14 cellular contexts compared by ENCODE assay signal in genomic region chr2:11187083-11187619, GRCh38. TPM values are rescaled to one million over a fixed set of nuclear protein-coding genes. Genes with fewer than 3 reads are reported as not detected.
A peak's percentile ranks its signal among the peaks of the same experiment; 100 is the strongest.
DNase-seq lines count a peak whose midpoint lies in the region; ATAC-seq and TF ChIP-seq lines count a peak whose summit lies in the region.
"Had no signal": no experiment of that assay in that cellular context is flagged by ENCODE, and none has a peak within 500 bp of the region (broad histone marks: within the 10 kb centered on the region; RNA-seq: fewer than 3 reads in every experiment).

No MANE protein-coding gene starts in this region.

- H3K4ac ChIP-seq in H9 (ENCODE audit: low read depth, low read length), result no peak overlapping the region

- H3K9me3 Mint-ChIP-seq in H9 (no peaks in the 10 kb centered on the region), mesothelial cell of epicardium (no peaks in the 10 kb centered on the region)
- H3K9me3 Mint-ChIP-seq: GM23338; stimulated activated memory B cell treated with anti-CD40 and anti-IgM and Interleukin-4, amounts not matched to agents 10 μg/mL and 1 μg/mL and 100 μg/mL, for 72 hours had no signal

- H3K9ac ChIP-seq in PC-3 (ENCODE audit: low read length), result no peak overlapping the region
- H3K9ac ChIP-seq in H9 (ENCODE audit: extremely low read depth, insufficient read length, low read length), result no peak overlapping the region

- no peak overlapping the region for H2BK5ac ChIP-seq in H9 (ENCODE audit: insufficient read length, low read length)

- no peaks in the 10 kb centered on the region for H3K4me1 Mint-ChIP-seq in H9
- no peaks in the 10 kb centered on the region for H3K4me1 Mint-ChIP-seq in mesothelial cell of epicardium
- H3K4me1 Mint-ChIP-seq: GM23338; stimulated activated memory B cell treated with anti-CD40 and anti-IgM and Interleukin-4, amounts not matched to agents 10 μg/mL and 1 μg/mL and 100 μg/mL, for 72 hours had no signal

- H3K27ac ChIP-seq in PC-3 (ENCODE audit: low read length) (no peak overlapping the region), osteoblast (ENCODE audit: low read depth, low read length) (peak overlapping the region; percentile 5), H9 (ENCODE audit: insufficient read length, low read depth, low read length) (no peak overlapping the region)
- H3K27ac ChIP-seq: pancreas had no signal

- H3K9me3 ChIP-seq in PC-3 (ENCODE audit: low read length), result no peaks in the 10 kb centered on the region
- no peaks in the 10 kb centered on the region for H3K9me3 ChIP-seq in osteoblast (ENCODE audit: low read depth, low read length)
- no peaks in the 10 kb centered on the region for H3K9me3 ChIP-seq in H9 (ENCODE audit: control insufficient read depth, low read depth, low read length)
- H3K9me3 ChIP-seq: pancreas had no signal

- no peak overlapping the region for H2BK12ac ChIP-seq in H9 (ENCODE audit: insufficient read length, low read depth, low read length)

- BruUV-seq in PC-3 (replicated peaks; lab: Mats Ljungman, UMichigan), result no TSS peak

- no peak overlapping the region for H3K27ac Mint-ChIP-seq in H9
- no peak overlapping the region for H3K27ac Mint-ChIP-seq in mesothelial cell of epicardium
- H3K27ac Mint-ChIP-seq: GM23338; stimulated activated memory B cell treated with anti-CD40 and anti-IgM and Interleukin-4, amounts not matched to agents 10 μg/mL and 1 μg/mL and 100 μg/mL, for 72 hours had no signal

- no peaks in the 10 kb centered on the region for H3K27me3 ChIP-seq in PC-3 (ENCODE audit: low read length)
- H3K27me3 ChIP-seq in osteoblast (ENCODE audit: insufficient read depth, low read length), result no peaks in the 10 kb centered on the region
- H3K27me3 ChIP-seq in H9 (ENCODE audit: insufficient read depth, low read length), result no peaks in the 10 kb centered on the region
- H3K27me3 ChIP-seq: pancreas had no signal

- H3K56ac ChIP-seq in H9 (ENCODE audit: insufficient read length, low read depth, low read length), result no peak overlapping the region

- H3K27me3 Mint-ChIP-seq in H9 (ENCODE audit: low read depth) (no peaks in the 10 kb centered on the region), mesothelial cell of epicardium (ENCODE audit: low read depth) (no peaks in the 10 kb centered on the region)
- H3K27me3 Mint-ChIP-seq: stimulated activated memory B cell treated with anti-CD40 and anti-IgM and Interleukin-4, amounts not matched to agents 10 μg/mL and 1 μg/mL and 100 μg/mL, for 72 hours had no signal

- TF ChIP-seq CTCF in PC-3 (conservative IDR thresholded peaks at IDR 0.05; ENCODE audit: low read depth, low read length), result no peak
- no peak for TF ChIP-seq CTCF in osteoblast (IDR thresholded peaks at IDR 0.05; ENCODE audit: extremely low read depth, low read depth, low read length)
- no peak for TF ChIP-seq CTCF in H9 (conservative IDR thresholded peaks at IDR 0.05)
- no peak for TF ChIP-seq CTCF in mesothelial cell of epicardium (IDR thresholded peaks at IDR 0.05; ENCODE audit: unreplicated experiment)
- TF ChIP-seq CTCF in omental fat pad (IDR thresholded peaks at IDR 0.05), result no peak

- no peak overlapping the region for H3K14ac ChIP-seq in H9 (ENCODE audit: insufficient read depth, low read length)

- no peaks in the 10 kb centered on the region for H3K9me2 ChIP-seq in PC-3 (replicated peaks; ENCODE audit: low read length)

- no peaks in the 10 kb centered on the region for H3K79me1 ChIP-seq in H9 (ENCODE audit: insufficient read depth, low read depth, low read length, poor library complexity, severe bottlenecking)

- intact Hi-C loops in PC-3 (cut with micrococcal nuclease), result no loop called here

- CTCF ChIA-PET in PC-3 (lab: Charles Lee), result no interaction called here

- no peaks in the 10 kb centered on the region for H3K23me2 ChIP-seq in H9 (ENCODE audit: insufficient read length, low read depth, low read length, poor library complexity, severe bottlenecking)

- no peak overlapping the region for H3K4me3 ChIP-seq in PC-3 (ENCODE audit: low read length)
- no peak overlapping the region for H3K4me3 ChIP-seq in osteoblast (ENCODE audit: insufficient read depth, low read length)
- H3K4me3 ChIP-seq: GM23338, lung, pancreas had no signal

- H4K20me1 ChIP-seq in PC-3 (ENCODE audit: low read length), result no peaks in the 10 kb centered on the region; the same call in 1 of the 2 replicates
- no peaks in the 10 kb centered on the region for H4K20me1 ChIP-seq in osteoblast (ENCODE audit: insufficient read depth, low read length)
- H4K20me1 ChIP-seq in H9 (ENCODE audit: control insufficient read depth, insufficient read depth, insufficient read length), result no peaks in the 10 kb centered on the region

- H4K5ac ChIP-seq in H9 (ENCODE audit: insufficient read length, low read depth, low read length), result no peak overlapping the region

- H3K36me3 ChIP-seq in PC-3 (ENCODE audit: low read depth, low read length) (peaks cover 29% of the 10 kb centered on the region), osteoblast (ENCODE audit: insufficient read depth, low read length) (peaks cover 35% of the 10 kb centered on the region)

- H2AK5ac ChIP-seq in H9 (ENCODE audit: insufficient read length, low read length), result no peak overlapping the region

- no peak overlapping the region for H4K8ac ChIP-seq in H9 (replicated peaks; ENCODE audit: insufficient read length, low read depth, low read length)

- no peak overlapping the region for H3K18ac ChIP-seq in H9 (ENCODE audit: insufficient read length, low read depth, low read length)

- no peak overlapping the region for H3K23ac ChIP-seq in H9 (ENCODE audit: insufficient read length, low read depth, low read length)

- H2BK120ac ChIP-seq in H9 (ENCODE audit: low read depth, low read length, poor library complexity, severe bottlenecking), result no peak overlapping the region

- no peak overlapping the region for H2BK15ac ChIP-seq in H9 (ENCODE audit: low read depth, low read length)

- in situ Hi-C loops in Caki2 (cut with HindIII; ENCODE audit: low pct_unique_long_range_greater_than_20kb, low sequenced_read_pairs), result no loop called here

- no peak overlapping the region for H2BK20ac ChIP-seq in H9 (ENCODE audit: low read depth, low read length, poor library complexity, severe bottlenecking)

- H3K4me2 ChIP-seq in PC-3 (ENCODE audit: low read length), result no peak overlapping the region
- no peak overlapping the region for H3K4me2 ChIP-seq in osteoblast (ENCODE audit: insufficient read depth, low read length)
- no peak overlapping the region for H3K4me2 ChIP-seq in H9 (ENCODE audit: insufficient read depth, insufficient read length, low read length)
- H3K4me2 ChIP-seq: GM23338 had no signal

- H3F3A ChIP-seq in PC-3 (ENCODE audit: low read length, unreplicated experiment), result no peaks in the 10 kb centered on the region

- H3T11ph ChIP-seq in H9 (ENCODE audit: low read length), result no peak overlapping the region

- H2AFZ ChIP-seq in PC-3 (ENCODE audit: low read length) (no peak overlapping the region), osteoblast (ENCODE audit: low read length) (no peak overlapping the region), H9 (ENCODE audit: low read length) (no peak overlapping the region)
- H2AFZ ChIP-seq: GM23338 had no signal

- ATAC-seq in PC-3 (peak; percentile 57), GM18873 (IDR thresholded peaks at IDR 0.05; ENCODE audit: low FRiP score, unreplicated experiment) (no peak), omental fat pad (ENCODE audit: low FRiP score) (no peak)
- ATAC-seq: GM23338; pancreas; stimulated activated memory B cell treated with anti-CD40 and anti-IgM and Interleukin-4, amounts not matched to agents 10 μg/mL and 1 μg/mL and 100 μg/mL, for 72 hours had no signal

- H3K79me2 ChIP-seq in PC-3 (ENCODE audit: low read length) (no peaks in the 10 kb centered on the region), osteoblast (ENCODE audit: insufficient read depth, low read length) (no peaks in the 10 kb centered on the region), H9 (ENCODE audit: insufficient read depth, low read length) (no peaks in the 10 kb centered on the region)

- no peak overlapping the region for H4K91ac ChIP-seq in H9 (ENCODE audit: insufficient read length, low read depth, low read length)

- H3K4me3 Mint-ChIP-seq in H9, result no peak overlapping the region
- no peak overlapping the region for H3K4me3 Mint-ChIP-seq in mesothelial cell of epicardium
- H3K4me3 Mint-ChIP-seq: GM23338; stimulated activated memory B cell treated with anti-CD40 and anti-IgM and Interleukin-4, amounts not matched to agents 10 μg/mL and 1 μg/mL and 100 μg/mL, for 72 hours had no signal

- H3K36me3 Mint-ChIP-seq in H9 (ENCODE audit: insufficient read depth in 1 of 3, low read depth in 3 of 3) (peaks cover 0 to 22% (median 19%) of the 10 kb centered on the region in 3 experiments; a peak in 5 of 7 replicates), mesothelial cell of epicardium (peaks cover 20% of the 10 kb centered on the region)

- peaks cover 7% of the 10 kb centered on the region; the same call in 1 of the 2 replicates for H3K4me1 ChIP-seq in PC-3 (ENCODE audit: insufficient read depth, low read length)
- H3K4me1 ChIP-seq in osteoblast (ENCODE audit: insufficient read depth, low read length), result peaks cover 6% of the 10 kb centered on the region
- H3K4me1 ChIP-seq in H9 (ENCODE audit: insufficient read depth, low read length), result no peaks in the 10 kb centered on the region
- H3K4me1 ChIP-seq: pancreas had no signal

- no CpG with 5 or more reads among the region's 7 CpGs for WGBS in H9 (ENCODE audit: extremely low coverage, insufficient read length, low lambda C conversion rate)

- DNase-seq in Caki2 (ENCODE audit: low read depth), result peak; percentile 10
- DNase-seq in PC-3, result peak; percentile 52
- peak; percentile 77 for DNase-seq in dermis blood vessel endothelial cell
- DNase-seq in osteoblast (ENCODE audit: insufficient read length, low spot score, missing footprints), result peak; percentile 68
- no peak for DNase-seq in H9
- no peak for DNase-seq in mesothelial cell of epicardium (ENCODE audit: low spot score in 2 of 2, unreplicated experiment in 2 of 2)
- DNase-seq in omental fat pad (ENCODE audit: low spot score), result no peak
- DNase-seq: activated CD4-positive, alpha-beta T cell treated with anti-CD3 and anti-CD28 coated beads, Interleukin-2, amount 50 U/mL, for 1 hour; activated effector memory CD4-positive, alpha-beta T cell treated with anti-CD3 and anti-CD28 coated beads, Interleukin-2, amount 50 U/mL, for 16 hours; pancreas had no signal

- POLR2A ChIA-PET in PC-3 (lab: Charles Lee; ENCODE audit: unreplicated experiment), result interaction anchor here (0.6 kb wide), 1 partner anchor 139 kb away, joined by 3 read pairs; no protein-coding TSS in a partner anchor

RNA-seq across cellular contexts. Expression of gene SLC66A3, which starts 31.9 kb away (rescaled TPM):
- 31.8 and 34.9 TPM in 2 replicates for total RNA-seq in Caki2 (2014; rRNA removed; shearing (Covaris generic); ENCODE audit: low replicate concordance)
- total RNA-seq in PC-3 (2014; rRNA removed) (12.6 and 19.2 TPM in 2 replicates), dermis blood vessel endothelial cell (29.3 and 53.4 TPM in 2 replicates), osteoblast (65.1 and 68.8 TPM in 2 replicates), H9 (2021) (13.3 and 14.5 TPM in 2 replicates), mesothelial cell of epicardium (6.0 to 7.3 TPM (median 6.3 TPM) in 3 replicates), omental fat pad (10 to 100 TPM; 32.5 to 68.7 (median 59.0) TPM)

Comparison
In these comparisons a context has a peak if more than half of its experiments do, and no peak if none do; other contexts are left out.
1. DNase-seq: peak in Caki2 (single experiment), PC-3 (single experiment), dermis blood vessel endothelial cell (single experiment) and osteoblast (single experiment); none in H9 (single experiment), mesothelial cell of epicardium (0 of 2) and omental fat pad (single experiment).